In genomic region chr17:68247445-68248198, GRCh38 we compare ENCODE assay signal across 8 cellular contexts. TPM values are rescaled to one million over a fixed set of nuclear protein-coding genes. Genes with fewer than 3 reads are reported as not detected.
DNase-seq lines count a peak whose midpoint lies in the region; ATAC-seq, FAIRE-seq and TF ChIP-seq lines count a peak whose summit lies in the region.

Gene AMZ2 (plus strand): TSS chr17:68248043. CDS start chr17:68250188, 2,145 bp downstream.

- H3K9ac ChIP-seq in mammary epithelial cell (ENCODE audit: insufficient read depth, low read length) (peak within 1 kb of the TSS; percentile 86), iPS-20b (ENCODE audit: low read depth, low read length) (peak within 1 kb of the TSS; percentile 82)

- POLR2A ChIA-PET in AG04450 (lab: Yijun Ruan, JAX) = interaction anchor here (0.6 to 1.9 kb wide), 8 partner anchors 10 to 252 kb away, joined by 3 to 10 read pairs (median 4); partner anchors contain the start of gene WIPI1

- CTCF ChIA-PET in AG04450 (lab: Charles Lee) = interaction anchor here (0.6 to 2.7 kb wide), 6 partner anchors 43 to 576 kb away, joined by 3 to 7 read pairs (median 5); no protein-coding TSS in a partner anchor
- CTCF ChIA-PET in mammary epithelial cell (lab: Charles Lee; ENCODE audit: low non-redundant PET) = interaction anchor here (0.6 kb wide), 1 partner anchor 16 kb away, joined by 3 read pairs; no protein-coding TSS in a partner anchor

- H3K9me3 ChIP-seq in AG04450 (ENCODE audit: control insufficient read depth, insufficient read depth, low read length) (no peaks in the 10 kb centered on the region; the same call in 1 of the 2 replicates), mammary epithelial cell (replicated peaks; ENCODE audit: insufficient read depth, low read length) (no peaks in the 10 kb centered on the region), iPS-20b (ENCODE audit: insufficient read depth, low read depth, low read length) (no peaks in the 10 kb centered on the region), small intestine (ENCODE audit: control insufficient read depth, low read depth) (no peaks in the 10 kb centered on the region)

- H3K79me2 ChIP-seq in mammary epithelial cell (ENCODE audit: insufficient read depth, low read length) = peaks cover 10% of the 10 kb centered on the region

- H3K27ac ChIP-seq in AG04450 (ENCODE audit: low read depth, low read length) = peak within 1 kb of the TSS; percentile 89
- peak within 1 kb of the TSS; percentile 83 for H3K27ac ChIP-seq in mammary epithelial cell (ENCODE audit: insufficient read depth, low read depth, low read length)
- H3K27ac ChIP-seq in iPS-20b (ENCODE audit: low read length) = peak within 1 kb of the TSS; percentile 81
- H3K27ac ChIP-seq in small intestine (ENCODE audit: low read depth in 1 of 2, low read length in 1 of 2) = peak within 1 kb of the TSS; percentile 92 to 97

- 0% methylated on average over 4 of the region's 97 CpGs for WGBS in mammary epithelial cell (ENCODE audit: low coverage, missing lambda C conversion rate)
- 0 to 1% (median 0%) methylated on average over 67 to 97 of the region's 97 CpGs for WGBS in small intestine, 3 donors

- H3K4me1 ChIP-seq in mammary epithelial cell (ENCODE audit: insufficient read depth, low read length) (peaks cover 8% of the 10 kb centered on the region), iPS-20b (ENCODE audit: insufficient read depth, low read length) (no peaks in the 10 kb centered on the region), small intestine (ENCODE audit: control insufficient read depth in 2 of 2, insufficient read depth in 1 of 2, low read depth in 1 of 2, low read length in 1 of 2) (no peaks in the 10 kb centered on the region)

- peak; percentile 81 for DNase-seq in AG04450 (ENCODE audit: low read depth, low spot score)
- peak; percentile 86 for DNase-seq in NCI-H2227 treated with DMSO at 0.1 percent for 48 hours (lab: John Stamatoyannopoulos, UW)
- peak; percentile 91 for DNase-seq in mammary epithelial cell
- DNase-seq in small intestine = peak; percentile 91

- in situ Hi-C loops in mammary epithelial cell (cut with MboI; ENCODE audit: low sequenced_read_pairs in 2 of 2) = no loop called here

- H3K36me3 ChIP-seq in mammary epithelial cell (ENCODE audit: insufficient read depth, low read length) (no peaks in the 10 kb centered on the region), iPS-20b (ENCODE audit: insufficient read depth, low read depth, low read length) (peaks cover 12% of the 10 kb centered on the region), small intestine (ENCODE audit: control insufficient read depth in 2 of 2, insufficient read depth in 2 of 2, low read length in 2 of 2) (no peaks in the 10 kb centered on the region)

- dilution Hi-C loops in mammary epithelial cell (cut with HindIII; ENCODE audit: low sequenced_read_pairs) = loop anchor here (5.0 kb wide), 1 partner anchor 215 kb away; no protein-coding TSS in a partner anchor

- no peaks in the 10 kb centered on the region for H4K20me1 ChIP-seq in mammary epithelial cell (ENCODE audit: insufficient read depth, low read length)

- H3K27me3 ChIP-seq in AG04450 (ENCODE audit: control insufficient read depth, insufficient read depth, low read length) (no peaks in the 10 kb centered on the region), mammary epithelial cell (ENCODE audit: insufficient read depth, low read length) (no peaks in the 10 kb centered on the region), iPS-20b (ENCODE audit: insufficient read depth, low read length) (no peaks in the 10 kb centered on the region), small intestine (ENCODE audit: control insufficient read depth in 2 of 2, insufficient read depth in 2 of 2, low read length in 2 of 2) (no peaks in the 10 kb centered on the region)

- intact Hi-C loops in mammary epithelial cell (cut with micrococcal nuclease) = loop anchor here (5.0 kb wide), 4 partner anchors 40 to 265 kb away; partner anchors contain the start of genes PRKAR1A and WIPI1

- BruUV-seq in mammary epithelial cell (replicated peaks; lab: Mats Ljungman, UMichigan) = no TSS peak

- TF ChIP-seq CTCF in AG04450 (IDR thresholded peaks at IDR 0.05; ENCODE audit: low read depth, low read length) (no peak), WI38 (IDR thresholded peaks at IDR 0.05; ENCODE audit: low read depth, low read length) (no peak), mammary epithelial cell (conservative IDR thresholded peaks at IDR 0.05 in 1 of 2, IDR thresholded peaks at IDR 0.05 in 1 of 2; ENCODE audit: extremely low read depth in 1 of 2, insufficient read depth in 1 of 2, low read depth in 1 of 2, low read length in 2 of 2) (no peak)

- peak within 1 kb of the TSS; percentile 86 for H2AFZ ChIP-seq in mammary epithelial cell (ENCODE audit: low read depth, low read length)

- peak; percentile 93 for ATAC-seq in GM18909 (IDR thresholded peaks at IDR 0.05; ENCODE audit: poor library complexity, unreplicated experiment)
- ATAC-seq in HG03175 (IDR thresholded peaks at IDR 0.05; ENCODE audit: unreplicated experiment) = peak; percentile 92

- peak within 1 kb of the TSS; percentile 94 for H3K4me2 ChIP-seq in mammary epithelial cell (ENCODE audit: insufficient read depth, low read depth, low read length)

- peak within 1 kb of the TSS; percentile 79 for H3K4me3 ChIP-seq in AG04450 (ENCODE audit: low read depth, low read length)
- peak within 1 kb of the TSS; percentile 80 for H3K4me3 ChIP-seq in WI38 (ENCODE audit: low read depth, low read length)
- peak within 1 kb of the TSS; percentile 67 to 93 (median 71) for H3K4me3 ChIP-seq in mammary epithelial cell (replicated peaks in 1 of 3; ENCODE audit: insufficient read depth in 1 of 3, low read depth in 2 of 3, low read length in 3 of 3)
- H3K4me3 ChIP-seq in iPS-20b (ENCODE audit: low read length) = peak within 1 kb of the TSS; percentile 95
- peak within 1 kb of the TSS; percentile 77 to 84 for H3K4me3 ChIP-seq in small intestine (ENCODE audit: low read depth in 1 of 2, low read length in 2 of 2)

- FAIRE-seq in small intestine (lab: Jason Lieb, UNC) = no peak

RNA-seq across cellular contexts. Expression of gene AMZ2, which starts in this region (rescaled TPM):
- 89.8 and 112 TPM in 2 replicates for polyA plus RNA-seq in AG04450 (2011; rRNA removed)
- 28.3 and 38.3 TPM in 2 replicates for polyA minus RNA-seq in AG04450 (2011; rRNA and poly(A)+ RNA removed)
- total RNA-seq in mammary epithelial cell = 100 to 1,000 TPM in 1 of 2 donors, 10 to 100 TPM in 1; 96.4 to 124 TPM
- polyA plus RNA-seq in mammary epithelial cell = 83.9 TPM
- polyA minus RNA-seq in mammary epithelial cell = 51.2 TPM
- polyA plus RNA-seq in small intestine = 10 to 100 TPM; 29.1 to 38.0 (median 29.7) TPM

Comparison
In these comparisons a context has a peak if more than half of its experiments do, and no peak if none do; other contexts are left out.
1. Peak in every context shown above with its lines: DNase-seq, ATAC-seq, H3K4me3 ChIP-seq and H3K27ac ChIP-seq.